ENCODE assay signal across 8 cellular contexts in the genomic region with DNA sequence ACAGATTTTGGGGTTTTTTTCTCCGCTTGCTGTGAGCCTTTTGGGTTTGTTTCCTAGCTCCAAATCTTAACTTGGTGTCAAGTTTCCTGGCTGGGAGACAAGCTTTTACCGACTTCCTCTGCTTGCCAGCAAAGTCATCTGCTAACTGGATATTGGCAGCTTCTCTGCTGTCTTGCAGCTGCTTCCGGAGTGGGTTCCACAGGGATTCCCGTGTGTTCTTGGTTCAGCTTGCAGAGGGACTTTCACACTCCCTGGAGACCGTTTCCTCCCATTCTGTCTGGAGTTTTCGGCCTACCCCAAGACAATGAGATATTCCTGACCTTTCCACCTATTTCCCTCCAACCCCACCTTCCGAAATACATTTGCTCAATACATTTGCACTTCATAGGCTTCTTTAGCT. TPM values are rescaled to one million over a fixed set of nuclear protein-coding genes. Genes with fewer than 3 reads are reported as not detected.
DNase-seq lines count a peak whose midpoint lies in the region; TF ChIP-seq lines count a peak whose summit lies in the region.

No MANE protein-coding gene starts in this region.

- TF ChIP-seq POLR2A in tibial nerve (IDR thresholded peaks at IDR 0.05), result no peak

- peaks cover 0 to 10% (median 0%) of the 10 kb centered on the region in 3 donors for H3K36me3 ChIP-seq in tibial nerve

- no peaks in the 10 kb centered on the region for H3K9me3 ChIP-seq in tibial nerve

- peak; percentile 67 to 88 for TF ChIP-seq EP300 in tibial nerve (IDR thresholded peaks at IDR 0.05)

- no peak for TF ChIP-seq CTCF in tibial nerve (IDR thresholded peaks at IDR 0.05)

- DNase-seq in AG08395 (ENCODE audit: low spot score) (peak; percentile 85), M059J (ENCODE audit: low read depth) (peak; percentile 91), amniotic epithelial cell (ENCODE audit: low read depth) (peak; percentile 40), kidney tubule cell (ENCODE audit: low spot score) (peak; percentile 7), tibial nerve (ENCODE audit: low spot score in 2 of 2) (peak; percentile 54 to 79), ecto neural progenitor cell (ENCODE audit: low spot score) (no peak), CD1c-positive myeloid dendritic cell (ENCODE audit: extremely low spot score) (no peak), cortex of kidney (lab: John Stamatoyannopoulos, UW) (no peak)

- no peaks in the 10 kb centered on the region for H3K27me3 ChIP-seq in tibial nerve

- WGBS in tibial nerve, 2 donors, result 35 to 40% methylated on average over 7 of the region's 7 CpGs

- peaks cover 0 to 38% (median 16%) of the 10 kb centered on the region in 4 donors for H3K4me1 ChIP-seq in tibial nerve

- H3K27ac ChIP-seq in tibial nerve, result peak overlapping the region in 3 of 4 donors; percentile 20 to 49 (median 46)

- H3K4me3 ChIP-seq in tibial nerve, result no peak overlapping the region

RNA-seq across cellular contexts. Expression of a gene that starts 2.2 kb away (rescaled TPM):
- total RNA-seq in M059J (2014; rRNA removed; shearing (Covaris generic)), result 104 and 150 TPM in 2 replicates
- total RNA-seq in tibial nerve, result 100 to 1,000 TPM in 1 of 4 donors, 10 to 100 TPM in 3; 74.5 to 141 (median 88.2) TPM

RNA-seq across cellular contexts. Expression of a gene that starts 41.8 kb away (rescaled TPM):
- 53.3 and 66.8 TPM in 2 replicates for total RNA-seq in M059J (2014; rRNA removed; shearing (Covaris generic))
- 10 to 100 TPM; 82.2 to 96.7 (median 92.2) TPM for total RNA-seq in tibial nerve

Comparison
In these comparisons a context has a peak if more than half of its experiments do, and no peak if none do; other contexts are left out.
1. DNase-seq: peak in AG08395 (single experiment), M059J (single experiment), amniotic epithelial cell (single experiment), kidney tubule cell (single experiment) and tibial nerve (2 of 2); none in ecto neural progenitor cell (single experiment), CD1c-positive myeloid dendritic cell (single experiment) and cortex of kidney (single experiment).